Comparison of ENCODE assay signal across 17 cellular contexts in genomic region chr2:18752022-18752493, GRCh38.
DNase-seq lines count a peak whose midpoint lies in the region; ATAC-seq and TF ChIP-seq lines count a peak whose summit lies in the region.
"Had no signal": no experiment of that assay in that cellular context is flagged by ENCODE, and none has a peak within 500 bp of the region (broad histone marks: within the 10 kb centered on the region; RNA-seq: fewer than 3 reads in every experiment).

No MANE protein-coding gene starts in this region.

- H3K4me3 ChIP-seq in right cardiac atrium (ENCODE audit: low read length) (no peak overlapping the region), choroid plexus epithelial cell (ENCODE audit: low read depth, low read length) (no peak overlapping the region), mucosa of descending colon (no peak overlapping the region)
- H3K4me3 ChIP-seq: pancreas had no signal

- H3K9me3 ChIP-seq in right cardiac atrium (ENCODE audit: control insufficient read depth, low read length): no peaks in the 10 kb centered on the region
- H3K9me3 ChIP-seq in mucosa of descending colon: no peaks in the 10 kb centered on the region
- H3K9me3 ChIP-seq: Caco-2, pancreas had no signal

- ATAC-seq in right cardiac atrium (peak in 1 of 2 donors; percentile 29), Right ventricle myocardium inferior (no peak), mucosa of descending colon (peak; percentile 12), GM21737 (IDR thresholded peaks at IDR 0.05; ENCODE audit: unreplicated experiment) (no peak)
- ATAC-seq in activated T-cell treated with anti-CD3 and anti-CD28 coated beads, Interleukin-2, amount 50 U/mL, for 72 hours (replicated peaks in 1 of 2): no peak

- intact Hi-C loops in right cardiac atrium (cut with DNase I): loop anchor here in 2 of 4 donors (5.0 to 10.0 kb wide), 2 partner anchors 1110 to 1113 kb away; no protein-coding TSS in a partner anchor
- intact Hi-C loops in Right ventricle myocardium inferior (cut with DNase I): loop anchor here (5.0 to 10.0 kb wide), 2 partner anchors 233 to 595 kb away; no protein-coding TSS in a partner anchor
- intact Hi-C loops in mucosa of descending colon (cut with DNase I, micrococcal nuclease): loop anchor here (5.0 to 10.0 kb wide), 3 partner anchors 227 to 1110 kb away; no protein-coding TSS in a partner anchor

- 50% methylated on average over 10 of the region's 10 CpGs for WGBS in right cardiac atrium

- H3K36me3 Mint-ChIP-seq in activated T-cell treated with anti-CD3 and anti-CD28 coated beads, Interleukin-2, amount 50 U/mL, for 72 hours (ENCODE audit: insufficient read depth in 2 of 2): no peaks in the 10 kb centered on the region

- no peak overlapping the region for H3K27ac Mint-ChIP-seq in activated T-cell treated with anti-CD3 and anti-CD28 coated beads, Interleukin-2, amount 50 U/mL, for 72 hours
- H3K27ac Mint-ChIP-seq: H9 had no signal

- H3K9me3 Mint-ChIP-seq in activated T-cell treated with anti-CD3 and anti-CD28 coated beads, Interleukin-2, amount 50 U/mL, for 72 hours: no peaks in the 10 kb centered on the region
- H3K9me3 Mint-ChIP-seq: H9 had no signal

- no peaks in the 10 kb centered on the region for H3K36me3 ChIP-seq in mucosa of descending colon (ENCODE audit: low read depth)
- H3K36me3 ChIP-seq: pancreas had no signal

- peak in 1 of 3 donors; percentile 6 for DNase-seq in right cardiac atrium
- DNase-seq in Right ventricle myocardium inferior (ENCODE audit: missing footprints): no peak
- DNase-seq in choroid plexus epithelial cell (ENCODE audit: low read depth): peak; percentile 85
- peak in 1 of 3 donors; percentile 7 for DNase-seq in mucosa of descending colon
- no peak for DNase-seq in DMS114 treated with DMSO at 0.1 percent for 48 hours (lab: John Stamatoyannopoulos, UW; ENCODE audit: unreplicated experiment)
- DNase-seq in ureter (ENCODE audit: low spot score): no peak
- no peak for DNase-seq in activated T-cell treated with anti-CD3 and anti-CD28 coated beads, Interleukin-2, amount 50 U/mL, for 72 hours
- DNase-seq: activated CD4-positive, alpha-beta T cell treated with anti-CD3 and anti-CD28 coated beads for 4 hours; activated CD8-positive, alpha-beta memory T cell treated with anti-CD3 and anti-CD28 coated beads, Interleukin-2, amount 50 U/mL, for 48 hours; activated naive CD4-positive, alpha-beta T cell; Caco-2; dermis blood vessel endothelial cell; H9; NCI-H1436; pancreas; T1000 had no signal

- TF ChIP-seq CTCF in choroid plexus epithelial cell (conservative IDR thresholded peaks at IDR 0.05; ENCODE audit: low read depth, low read length): no peak
- TF ChIP-seq CTCF in mucosa of descending colon (IDR thresholded peaks at IDR 0.05): no peak

- H3K4me3 Mint-ChIP-seq in activated T-cell treated with anti-CD3 and anti-CD28 coated beads, Interleukin-2, amount 50 U/mL, for 72 hours: no peak overlapping the region
- H3K4me3 Mint-ChIP-seq: H9 had no signal

- H3K4me1 ChIP-seq in right cardiac atrium (ENCODE audit: control insufficient read depth, insufficient read depth, low read length) (no peaks in the 10 kb centered on the region), mucosa of descending colon (ENCODE audit: low read depth) (peaks cover 8% of the 10 kb centered on the region)
- H3K4me1 ChIP-seq: Caco-2, pancreas had no signal

- H3K27ac ChIP-seq in right cardiac atrium (ENCODE audit: low read length): peak overlapping the region; percentile 51
- H3K27ac ChIP-seq: pancreas had no signal

- H3K27me3 Mint-ChIP-seq in activated T-cell treated with anti-CD3 and anti-CD28 coated beads, Interleukin-2, amount 50 U/mL, for 72 hours (ENCODE audit: low read depth): no peaks in the 10 kb centered on the region

- no peaks in the 10 kb centered on the region for H3K4me1 Mint-ChIP-seq in activated T-cell treated with anti-CD3 and anti-CD28 coated beads, Interleukin-2, amount 50 U/mL, for 72 hours (ENCODE audit: low read depth)
- H3K4me1 Mint-ChIP-seq: H9 had no signal

- no peaks in the 10 kb centered on the region for H3K27me3 ChIP-seq in right cardiac atrium (ENCODE audit: control insufficient read depth, insufficient read depth)
- H3K27me3 ChIP-seq: pancreas had no signal
